ENCODE assay signal across 1 cellular context in genomic region chr13:79913141-79913827, GRCh38.
TF ChIP-seq lines count a peak whose summit lies in the region.

No MANE protein-coding gene starts in this region.

TF ChIP-seq in SK-N-SH treated with all-trans-retinoic acid at 6 μM for 48 hours, 23 proteins besides CTCF, POLR2A, EP300 and RAD21 (continued from another document):
- no peak for TF ChIP-seq CSRNP3 (CRISPR knock-in tag; IDR thresholded peaks at IDR 0.05)
- no peak for TF ChIP-seq ISL1 (CRISPR knock-in tag; IDR thresholded peaks at IDR 0.05)
- TF ChIP-seq ZFP3 (CRISPR knock-in tag; IDR thresholded peaks at IDR 0.05) = no peak
- no peak for TF ChIP-seq GLIS3 (CRISPR knock-in tag; IDR thresholded peaks at IDR 0.05)
